31 cellular contexts compared by ENCODE assay signal in genomic region chrX:86830685-86831084, GRCh38.
"Had no signal": no experiment of that assay in that cellular context is flagged by ENCODE, and none has a peak within 500 bp of the region (broad histone marks: within the 10 kb centered on the region; RNA-seq: fewer than 3 reads in every experiment).

No MANE protein-coding gene starts in this region.

- DNase-seq: activated CD4-positive, alpha-beta memory T cell treated with anti-CD3 and anti-CD28 coated beads, Interleukin-2, amount 10 ng/mL, durations not matched to agents 7 days and 5 days; activated CD4-positive, alpha-beta T cell treated with anti-CD3 and anti-CD28 coated beads for 1 hour; activated CD4-positive, alpha-beta T cell treated with anti-CD3 and anti-CD28 coated beads for 48 hours; activated CD4-positive, CD25-positive, alpha-beta regulatory T cell; activated CD8-positive, alpha-beta memory T cell treated with anti-CD3 and anti-CD28 coated beads for 24 hours; activated CD8-positive, alpha-beta memory T cell treated with anti-CD3 and anti-CD28 coated beads, Interleukin-2, amount 10 ng/mL, durations not matched to agents 7 days and 5 days; activated CD8-positive, alpha-beta memory T cell treated with anti-CD3 and anti-CD28 coated beads, Interleukin-2, amount 50 U/mL, for 48 hours; activated effector memory CD4-positive, alpha-beta T cell treated with Interleukin-2 at 50 U/mL for 16 hours; activated naive CD4-positive, alpha-beta T cell; activated naive CD4-positive, alpha-beta T cell treated with anti-CD3 and anti-CD28 coated beads, Interleukin-2, amount 50 U/mL, for 16 hours; activated naive CD8-positive, alpha-beta T cell treated with anti-CD3 and anti-CD28 coated beads for 36 hours; activated T-cell treated with anti-CD3 and anti-CD28 coated beads, Interleukin-2, amount 50 U/mL, for 48 hours; amniotic stem cell; aorta; brain microvascular endothelial cell; central memory CD4-positive, alpha-beta T cell; colonic mucosa; NCI-H1105; NCI-H1417 treated with DMSO at 0.1 percent for 48 hours; NCI-H1694 treated with DMSO at 0.1 percent for 48 hours; NCI-H2029 treated with DMSO at 0.1 percent for 48 hours; NCI-H2107; NCI-H2171; NCI-H510A; NCI-H526; Peyer's patch; SJCRH30; T1000; WERI-Rb-1 had no signal

- H3K36me3 ChIP-seq: brain microvascular endothelial cell, colonic mucosa, Peyer's patch, SJCRH30, WERI-Rb-1 had no signal

- H3K4me3 ChIP-seq: colonic mucosa, Peyer's patch, SJCRH30, SK-N-MC had no signal

- H3K4me1 ChIP-seq: colonic mucosa, Peyer's patch, SJCRH30 had no signal

- H3K9me3 ChIP-seq: colonic mucosa, Peyer's patch, SJCRH30 had no signal

- ATAC-seq: activated CD8-positive, alpha-beta memory T cell treated with anti-CD3 and anti-CD28 coated beads, Interleukin-2, amount 10 ng/mL, durations not matched to agents 7 days and 5 days; Right ventricle myocardium inferior had no signal
